21 cellular contexts compared by ENCODE assay signal in the genomic region with DNA sequence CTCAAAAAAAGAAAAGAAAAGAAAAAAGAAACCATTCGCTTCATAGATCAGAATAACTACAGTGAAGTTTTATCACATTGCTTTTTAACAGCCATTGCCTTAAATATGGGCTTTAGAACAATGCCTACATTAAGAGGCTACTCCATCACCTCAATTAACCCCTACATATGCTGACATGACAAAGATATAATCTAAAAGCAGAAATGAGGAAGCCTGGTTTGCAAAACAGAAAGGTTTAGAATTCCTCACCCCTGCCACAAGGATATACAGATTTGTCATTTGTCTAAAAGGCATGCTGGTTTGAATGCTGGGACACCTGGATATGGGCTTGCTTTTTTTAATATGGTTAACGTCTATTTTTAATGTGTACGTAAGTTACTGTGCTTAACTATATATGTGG.
DNase-seq lines count a peak whose midpoint lies in the region; ATAC-seq, FAIRE-seq and TF ChIP-seq lines count a peak whose summit lies in the region.
"Had no signal": no experiment of that assay in that cellular context is flagged by ENCODE, and none has a peak within 500 bp of the region (broad histone marks: within the 10 kb centered on the region; RNA-seq: fewer than 3 reads in every experiment).

No MANE protein-coding gene starts in this region.

- intact Hi-C loops in HepG2 (cut with micrococcal nuclease; ENCODE audit: unreplicated experiment) (no loop called here), right lobe of liver (cut with DNase I) (no loop called here)

- no TSS peak for BruUV-seq in HepG2 (replicated peaks; lab: Mats Ljungman, UMichigan)

- no peak overlapping the region for H2BK5ac ChIP-seq in trophoblast cell (ENCODE audit: low read depth, low read length, poor library complexity)

- POLR2A ChIA-PET in HepG2 (lab: Yijun Ruan, JAX) = no interaction called here

- H3K9me3 ChIP-seq in HepG2 (ENCODE audit: low read length) (no peaks in the 10 kb centered on the region), right lobe of liver (no peaks in the 10 kb centered on the region), trophoblast cell (ENCODE audit: insufficient read depth, low read depth, low read length) (no peaks in the 10 kb centered on the region), T-helper 17 cell (ENCODE audit: control insufficient read depth, low read length, poor library complexity, severe bottlenecking) (no peaks in the 10 kb centered on the region)
- H3K9me3 ChIP-seq: BLaER1, Caco-2 had no signal

- H2BK120ac ChIP-seq in trophoblast cell (ENCODE audit: insufficient read depth, low read length, poor library complexity) = peak overlapping the region; percentile 61

- DNase-seq in HepG2 (ENCODE audit: low spot score) = no peak
- DNase-seq in right lobe of liver = no peak
- DNase-seq in OCI-M1 (lab: John Stamatoyannopoulos, UW) = peak; percentile 18
- DNase-seq in trophoblast cell = peak; percentile 29 to 82
- no peak for DNase-seq in activated naive CD8-positive, alpha-beta T cell treated with anti-CD3 and anti-CD28 coated beads for 36 hours
- no peak for DNase-seq in SKM-1 (lab: John Stamatoyannopoulos, UW; ENCODE audit: unreplicated experiment)
- DNase-seq in T-helper 17 cell = no peak
- DNase-seq: 8988T; Caco-2; CD4-positive, CD25-positive, alpha-beta regulatory T cell; CD8-positive, alpha-beta T cell; DMS153; DND-41; GM23248; H7; HCEC 1CT had no signal

- peaks cover 13% of the 10 kb centered on the region for H3K79me1 ChIP-seq in trophoblast cell (ENCODE audit: low read length)

- H3K4ac ChIP-seq in trophoblast cell (ENCODE audit: low read depth, low read length) = no peak overlapping the region

- no peak overlapping the region for H4K12ac ChIP-seq in trophoblast cell (ENCODE audit: low read depth, low read length)

- H3K27ac ChIP-seq in HepG2 (ENCODE audit: extremely low read length, insufficient read depth, low read length) (no peak overlapping the region), right lobe of liver (no peak overlapping the region), trophoblast cell (ENCODE audit: low read depth, low read length) (peak overlapping the region; percentile 48)
- H3K27ac ChIP-seq: BLaER1, C4-2B, GM23248 had no signal

- H2AFZ ChIP-seq in HepG2 (ENCODE audit: low read length) = no peak overlapping the region
- no peak overlapping the region for H2AFZ ChIP-seq in trophoblast cell (ENCODE audit: insufficient read depth, low read length, poor library complexity)
- H2AFZ ChIP-seq: GM23248 had no signal

- H3K18ac ChIP-seq in trophoblast cell (ENCODE audit: low read length) = no peak overlapping the region

- CTCF ChIA-PET in HepG2 (lab: Yijun Ruan, JAX; ENCODE audit: low intra/inter-chr PET ratio, low total read pairs) = no interaction called here

- no peaks in the 10 kb centered on the region for H3K79me2 ChIP-seq in HepG2 (ENCODE audit: insufficient read depth, low read length)
- H3K79me2 ChIP-seq in trophoblast cell (ENCODE audit: control insufficient read depth, insufficient read depth, low read length, poor library complexity) = no peaks in the 10 kb centered on the region

- H3K27ac Mint-ChIP-seq in activated naive CD8-positive, alpha-beta T cell treated with anti-CD3 and anti-CD28 coated beads for 36 hours = no peak overlapping the region
- H3K27ac Mint-ChIP-seq in T-helper 17 cell = no peak overlapping the region
- H3K27ac Mint-ChIP-seq: CD4-positive, CD25-positive, alpha-beta regulatory T cell; CD8-positive, alpha-beta T cell had no signal

- no peak overlapping the region for H3K4me2 ChIP-seq in HepG2 (ENCODE audit: low read depth, low read length)
- H3K4me2 ChIP-seq in trophoblast cell (ENCODE audit: low read length) = no peak overlapping the region
- H3K4me2 ChIP-seq: BLaER1 had no signal

- H3K4me3 ChIP-seq in HepG2 (replicated peaks in 1 of 3; ENCODE audit: insufficient read depth in 1 of 3, low read depth in 2 of 3, low read length in 3 of 3) (no peak overlapping the region), right lobe of liver (no peak overlapping the region), trophoblast cell (ENCODE audit: low read depth, low read length) (no peak overlapping the region)
- H3K4me3 ChIP-seq: BLaER1, GM23248 had no signal

- H4K91ac ChIP-seq in trophoblast cell (ENCODE audit: low read depth, low read length) = peak overlapping the region; percentile 49

- TF ChIP-seq EP300 in HepG2 (IDR thresholded peaks at IDR 0.05; ENCODE audit: low read depth in 2 of 2, low read length in 2 of 2) = no peak
- no peak for TF ChIP-seq EP300 in HepG2 (CRISPR knock-in tag; IDR thresholded peaks at IDR 0.05; ENCODE audit: borderline replicate concordance)

- TF ChIP-seq POLR2A in HepG2 (IDR thresholded peaks at IDR 0.05; ENCODE audit: insufficient read depth in 1 of 2, low read depth in 2 of 2, low read length in 2 of 2) (no peak), right lobe of liver (IDR thresholded peaks at IDR 0.05) (no peak)

- H3K36me3 ChIP-seq in HepG2 (replicated peaks in 1 of 2; ENCODE audit: control insufficient read depth in 1 of 2, insufficient read depth in 2 of 2, low read length in 2 of 2) = no peaks in the 10 kb centered on the region
- H3K36me3 ChIP-seq in right lobe of liver = no peaks in the 10 kb centered on the region
- H3K36me3 ChIP-seq in trophoblast cell (ENCODE audit: control insufficient read depth in 1 of 2, insufficient read depth in 2 of 2, low read length in 2 of 2) = no peaks in the 10 kb centered on the region
- H3K36me3 ChIP-seq: BLaER1 had no signal

- no peak overlapping the region for H2AK5ac ChIP-seq in trophoblast cell (ENCODE audit: low read length)

- ATAC-seq in HepG2 (no peak), right lobe of liver (no peak), T-helper 17 cell (no peak)
- ATAC-seq: CD8-positive, alpha-beta T cell had no signal

- no peak for TF ChIP-seq RAD21 in HepG2 (CRISPR knock-in tag; IDR thresholded peaks at IDR 0.05)

- H2BK12ac ChIP-seq in trophoblast cell (ENCODE audit: low read length) = no peak overlapping the region

- in situ Hi-C loops in HepG2 (cut with HindIII; ENCODE audit: extremely low pct_ligation_motif_present, low pct_unique_long_range_greater_than_20kb) = no loop called here

- WGBS in HepG2 (ENCODE audit: low lambda C conversion rate) = 35% methylated on average over 3 of the region's 3 CpGs
- 63% methylated on average over 3 of the region's 3 CpGs for WGBS in right lobe of liver (ENCODE audit: insufficient coverage, low coverage, low lambda C conversion rate, missing lambda C conversion rate)
- WGBS in trophoblast cell (ENCODE audit: extremely low coverage, insufficient coverage, insufficient read length) = no CpG with 5 or more reads among the region's 3 CpGs

- H4K8ac ChIP-seq in trophoblast cell (ENCODE audit: low read depth, low read length) = no peak overlapping the region

- TF ChIP-seq CTCF in HepG2 (CRISPR knock-in tag; IDR thresholded peaks at IDR 0.05) (no peak), right lobe of liver (IDR thresholded peaks at IDR 0.05) (no peak)

- H3K9ac ChIP-seq in HepG2 (ENCODE audit: insufficient read depth, low read depth, low read length) (no peak overlapping the region), trophoblast cell (ENCODE audit: low read length) (no peak overlapping the region)
- H3K9ac ChIP-seq: BLaER1, GM23248 had no signal

- no peak overlapping the region for H3K4me3 Mint-ChIP-seq in activated naive CD8-positive, alpha-beta T cell treated with anti-CD3 and anti-CD28 coated beads for 36 hours
- H3K4me3 Mint-ChIP-seq in T-helper 17 cell = no peak overlapping the region
- H3K4me3 Mint-ChIP-seq: CD4-positive, CD25-positive, alpha-beta regulatory T cell; CD8-positive, alpha-beta T cell had no signal

- H4K20me1 ChIP-seq in HepG2 (ENCODE audit: insufficient read depth, low read length) = no peaks in the 10 kb centered on the region
- H4K20me1 ChIP-seq: BLaER1 had no signal

- H3K36me3 Mint-ChIP-seq in activated naive CD8-positive, alpha-beta T cell treated with anti-CD3 and anti-CD28 coated beads for 36 hours = no peaks in the 10 kb centered on the region
- H3K36me3 Mint-ChIP-seq in T-helper 17 cell (ENCODE audit: low read depth) = no peaks in the 10 kb centered on the region
- H3K36me3 Mint-ChIP-seq: CD4-positive, CD25-positive, alpha-beta regulatory T cell; CD8-positive, alpha-beta T cell had no signal

- no peak overlapping the region for H3K14ac ChIP-seq in trophoblast cell (ENCODE audit: low read length)

- H3K27me3 Mint-ChIP-seq in activated naive CD8-positive, alpha-beta T cell treated with anti-CD3 and anti-CD28 coated beads for 36 hours = no peaks in the 10 kb centered on the region
- no peaks in the 10 kb centered on the region for H3K27me3 Mint-ChIP-seq in T-helper 17 cell
- H3K27me3 Mint-ChIP-seq: CD4-positive, CD25-positive, alpha-beta regulatory T cell had no signal

- H3K27me3 ChIP-seq in HepG2 (ENCODE audit: control insufficient read depth in 1 of 2, insufficient read depth in 2 of 2, low read length in 2 of 2) = no peaks in the 10 kb centered on the region
- H3K27me3 ChIP-seq in right lobe of liver = no peaks in the 10 kb centered on the region
- no peaks in the 10 kb centered on the region for H3K27me3 ChIP-seq in trophoblast cell (ENCODE audit: insufficient read depth, low read length)
- H3K27me3 ChIP-seq: BLaER1 had no signal

- H3K23ac ChIP-seq in trophoblast cell (ENCODE audit: low read length) = no peak overlapping the region

- no peak for FAIRE-seq in HepG2 (lab: Jason Lieb, UNC)
- FAIRE-seq: G401.6, GM12892, H1 had no signal

- no peaks in the 10 kb centered on the region for H3K4me1 Mint-ChIP-seq in activated naive CD8-positive, alpha-beta T cell treated with anti-CD3 and anti-CD28 coated beads for 36 hours
- no peaks in the 10 kb centered on the region for H3K4me1 Mint-ChIP-seq in T-helper 17 cell
- H3K4me1 Mint-ChIP-seq: CD4-positive, CD25-positive, alpha-beta regulatory T cell had no signal

- H3K4me1 ChIP-seq in HepG2 (ENCODE audit: insufficient read depth, low read length) (no peaks in the 10 kb centered on the region), right lobe of liver (no peaks in the 10 kb centered on the region), trophoblast cell (ENCODE audit: control insufficient read depth in 1 of 2, insufficient read depth in 2 of 2, low read length in 2 of 2) (peaks cover 0 to 17% of the 10 kb centered on the region in 2 experiments)
- H3K4me1 ChIP-seq: BLaER1, Caco-2 had no signal

- H3K9me3 Mint-ChIP-seq in activated naive CD8-positive, alpha-beta T cell treated with anti-CD3 and anti-CD28 coated beads for 36 hours = peaks cover 3% of the 10 kb centered on the region
- H3K9me3 Mint-ChIP-seq: CD8-positive, alpha-beta T cell had no signal

TF ChIP-seq in HepG2, 621 proteins besides CTCF, POLR2A, EP300 and RAD21:
- TF ChIP-seq MAFK (conservative IDR thresholded peaks at IDR 0.05 in 1 of 2, IDR thresholded peaks at IDR 0.05 in 1 of 2; ENCODE audit: low read length in 2 of 2) (peak in 1 of 2 experiments; percentile 55; a peak in 2 of 4 replicates), ZNF660 (CRISPR knock-in tag; IDR thresholded peaks at IDR 0.05; ENCODE audit: borderline replicate concordance, low read depth) (no peak), MAFF (IDR thresholded peaks at IDR 0.05; ENCODE audit: low read depth, low read length) (peak; percentile 37; the same call in 1 of the 2 replicates)

Comparison
In these comparisons a context has a peak if more than half of its experiments do, and no peak if none do; other contexts are left out.
1. DNase-seq: peak in OCI-M1 (single experiment) and trophoblast cell (2 of 2); none in HepG2 (single experiment), right lobe of liver (0 of 3), activated naive CD8-positive, alpha-beta T cell treated with anti-CD3 and anti-CD28 coated beads for 36 hours (single experiment), SKM-1 (single experiment) and T-helper 17 cell (0 of 3).